In the genomic region with DNA sequence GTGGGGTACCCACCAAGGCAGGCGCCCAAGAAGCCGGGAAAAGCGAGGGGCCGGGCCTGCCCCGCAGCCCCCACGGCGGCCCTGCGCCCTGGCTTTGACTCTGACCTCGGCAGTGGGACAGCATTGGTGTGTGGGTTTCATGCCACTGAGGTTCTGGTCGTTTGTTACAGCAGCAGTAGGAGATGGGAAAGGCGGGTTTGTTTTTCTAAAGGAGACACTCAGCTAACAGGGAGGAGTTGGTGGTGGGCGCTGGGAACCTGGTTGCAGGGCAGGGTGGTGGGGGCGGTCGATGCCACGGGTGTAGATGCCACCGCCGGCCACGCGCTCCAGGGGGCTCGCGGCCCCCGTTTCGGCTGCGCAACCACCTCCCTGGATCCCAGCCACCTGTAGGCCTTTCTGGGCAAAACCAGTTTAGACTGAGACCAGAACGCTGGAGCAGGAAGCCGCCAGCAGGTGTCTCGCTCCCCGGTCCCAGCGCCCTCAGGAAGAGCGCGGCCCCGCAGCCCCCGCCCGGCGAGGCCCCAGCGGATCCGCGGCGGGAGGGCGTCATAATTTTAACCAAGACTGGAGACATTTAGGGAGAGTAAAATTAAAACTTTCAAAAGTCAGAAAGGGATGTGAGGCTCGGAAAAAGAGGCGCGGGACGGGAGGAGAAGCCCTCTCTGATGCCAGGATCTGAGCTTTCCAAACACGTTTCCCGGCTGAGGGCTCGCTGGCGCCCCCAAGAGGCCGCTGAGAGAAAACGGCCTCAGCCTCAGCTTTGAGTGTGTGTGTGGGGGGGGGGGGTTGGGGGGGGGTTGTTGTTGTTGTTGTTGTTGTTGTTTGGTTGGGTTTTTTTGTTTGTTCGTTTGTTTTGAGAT, we compare ENCODE assay signal across 1 cellular context.
TF ChIP-seq lines count a peak whose summit lies in the region.

No MANE protein-coding gene starts in this region.

TF ChIP-seq in HepG2, 621 proteins besides CTCF, POLR2A, EP300 and RAD21 (continued from another document):
- TF ChIP-seq ZNF281 (CRISPR knock-in tag; IDR thresholded peaks at IDR 0.05; ENCODE audit: borderline replicate concordance) (no peak), KLF16 (CRISPR knock-in tag; IDR thresholded peaks at IDR 0.05) (peak in 1 of 2 experiments; percentile 54; a peak in 1 of 4 replicates)
